24 cellular contexts compared by ENCODE assay signal in genomic region chr4:8761167-8761823, GRCh38.
DNase-seq lines count a peak whose midpoint lies in the region; ATAC-seq and TF ChIP-seq lines count a peak whose summit lies in the region.
"Had no signal": no experiment of that assay in that cellular context is flagged by ENCODE, and none has a peak within 500 bp of the region (broad histone marks: within the 10 kb centered on the region; RNA-seq: fewer than 3 reads in every experiment).

No MANE protein-coding gene starts in this region.

- H3K27ac ChIP-seq in right atrium auricular region (no peak overlapping the region), coronary artery (no peak overlapping the region), lower lobe of right lung (no peak overlapping the region), upper lobe of right lung (no peak overlapping the region)
- H3K27ac ChIP-seq: BLaER1 treated with 17β-estradiol and CSF1 and Interleukin-3, amounts not matched to agents 10 nM and 100 nM; heart right ventricle; upper lobe of left lung had no signal

- H3K36me3 ChIP-seq in right atrium auricular region = no peaks in the 10 kb centered on the region
- H3K36me3 ChIP-seq in lower lobe of right lung = no peaks in the 10 kb centered on the region
- no peaks in the 10 kb centered on the region for H3K36me3 ChIP-seq in upper lobe of right lung
- H3K36me3 ChIP-seq: BLaER1 treated with 17β-estradiol and CSF1 and Interleukin-3, amounts not matched to agents 10 nM and 100 nM; heart right ventricle; upper lobe of left lung had no signal

- H3K4me1 ChIP-seq in right atrium auricular region = no peaks in the 10 kb centered on the region
- no peaks in the 10 kb centered on the region for H3K4me1 ChIP-seq in lower lobe of right lung
- H3K4me1 ChIP-seq in upper lobe of right lung = no peaks in the 10 kb centered on the region
- H3K4me1 ChIP-seq: heart right ventricle, upper lobe of left lung had no signal

- no peaks in the 10 kb centered on the region for H3K27me3 ChIP-seq in right atrium auricular region
- H3K27me3 ChIP-seq in lower lobe of right lung (ENCODE audit: low read depth) = no peaks in the 10 kb centered on the region
- peaks cover 4% of the 10 kb centered on the region for H3K27me3 ChIP-seq in upper lobe of right lung
- H3K27me3 ChIP-seq: BLaER1 treated with 17β-estradiol and CSF1 and Interleukin-3, amounts not matched to agents 10 nM and 100 nM; upper lobe of left lung had no signal

- TF ChIP-seq CTCF in right atrium auricular region (IDR thresholded peaks at IDR 0.05) = no peak
- TF ChIP-seq CTCF in coronary artery (IDR thresholded peaks at IDR 0.05) = no peak
- no peak for TF ChIP-seq CTCF in lower lobe of right lung (IDR thresholded peaks at IDR 0.05)
- TF ChIP-seq CTCF in upper lobe of right lung (IDR thresholded peaks at IDR 0.05) = no peak

- ATAC-seq in Right ventricle myocardium inferior = no peak
- no peak for ATAC-seq in lower lobe of right lung
- ATAC-seq in upper lobe of right lung = no peak
- no peak for ATAC-seq in GM21737 (IDR thresholded peaks at IDR 0.05; ENCODE audit: unreplicated experiment)
- no peak for ATAC-seq in GM21723 (IDR thresholded peaks at IDR 0.05; ENCODE audit: unreplicated experiment)
- ATAC-seq: activated CD4-positive, CD25-positive, alpha-beta regulatory T cell treated with anti-CD3 and anti-CD28 coated beads, Interleukin-2, amount 50 U/mL, for 24 hours; activated CD8-positive, alpha-beta T cell treated with anti-CD3 and anti-CD28 coated beads, Interleukin-2, amount 10 ng/mL, durations not matched to agents 7 days and 5 days had no signal

- H3K4me3 ChIP-seq in right atrium auricular region (no peak overlapping the region), coronary artery (no peak overlapping the region), lower lobe of right lung (no peak overlapping the region), upper lobe of right lung (no peak overlapping the region)
- H3K4me3 ChIP-seq: BLaER1 treated with 17β-estradiol and CSF1 and Interleukin-3, amounts not matched to agents 10 nM and 100 nM; heart right ventricle; upper lobe of left lung had no signal

- intact Hi-C loops in Right ventricle myocardium inferior (cut with DNase I) (no loop called here), lower lobe of right lung (cut with DNase I) (no loop called here), upper lobe of right lung (cut with DNase I) (no loop called here)

- peak; percentile 34 for DNase-seq in Right ventricle myocardium inferior (ENCODE audit: missing footprints)
- DNase-seq in right atrium auricular region (ENCODE audit: low spot score) = no peak
- peak; percentile 68 for DNase-seq in coronary artery (ENCODE audit: low spot score)
- peak; percentile 17 for DNase-seq in lower lobe of right lung
- peak; percentile 53 for DNase-seq in upper lobe of right lung
- DNase-seq in activated T-cell treated with anti-CD3 and anti-CD28 coated beads for 4 hours = no peak
- DNase-seq: activated CD8-positive, alpha-beta T cell treated with anti-CD3 and anti-CD28 coated beads, Interleukin-2, amount 10 ng/mL, durations not matched to agents 7 days and 5 days; activated naive CD4-positive, alpha-beta T cell; activated T-cell treated with anti-CD3 and anti-CD28 coated beads, Interleukin-2, amount 50 U/mL, for 1 hour; Calu3; HCEC 1CT; heart right ventricle; KBM-7; MV-4-11; NCI-H1694; NCI-H526 treated with DMSO at 0.1 percent for 48 hours; SHP77; stimulated activated CD4-positive, alpha-beta T cell treated with anti-CD3 and anti-CD28 coated beads, Interleukin-4, amount 100 ng/mL, for 24 hours; SW 1271 had no signal

- H3K9me3 ChIP-seq in right atrium auricular region (no peaks in the 10 kb centered on the region), lower lobe of right lung (no peaks in the 10 kb centered on the region), upper lobe of right lung (no peaks in the 10 kb centered on the region)
- H3K9me3 ChIP-seq: BLaER1 treated with 17β-estradiol and CSF1 and Interleukin-3, amounts not matched to agents 10 nM and 100 nM; heart right ventricle; upper lobe of left lung had no signal

Comparison
In these comparisons a context has a peak if more than half of its experiments do, and no peak if none do; other contexts are left out.
1. DNase-seq: peak in Right ventricle myocardium inferior (single experiment), coronary artery (single experiment), lower lobe of right lung (single experiment) and upper lobe of right lung (single experiment); none in right atrium auricular region (single experiment) and activated T-cell treated with anti-CD3 and anti-CD28 coated beads for 4 hours (single experiment).